18 cellular contexts compared by ENCODE assay signal in the genomic region with DNA sequence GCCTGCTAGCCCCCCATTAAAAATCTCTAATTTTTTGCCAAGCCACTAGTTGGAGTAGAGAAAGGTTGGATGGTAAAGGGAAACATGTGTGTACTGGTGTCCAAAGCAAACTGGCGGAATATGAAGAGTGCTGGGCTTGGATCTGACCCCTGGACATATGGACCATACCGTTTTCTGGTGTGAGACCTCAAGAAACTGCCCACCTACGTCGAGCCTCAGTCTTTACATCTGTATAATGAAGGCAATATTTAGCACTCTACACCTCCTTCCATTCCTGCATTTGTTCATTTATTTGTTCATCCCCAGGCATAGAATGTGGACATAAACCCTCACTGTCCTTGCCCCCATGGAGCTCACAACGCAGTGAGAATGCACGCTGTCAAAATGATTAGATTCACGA.
DNase-seq lines count a peak whose midpoint lies in the region; ATAC-seq and TF ChIP-seq lines count a peak whose summit lies in the region.
"Had no signal": no experiment of that assay in that cellular context is flagged by ENCODE, and none has a peak within 500 bp of the region (broad histone marks: within the 10 kb centered on the region; RNA-seq: fewer than 3 reads in every experiment).

No MANE protein-coding gene starts in this region.

- no peaks in the 10 kb centered on the region for H3K27me3 Mint-ChIP-seq in WTC11 (ENCODE audit: low read depth)

- H3K27ac ChIP-seq in IMR-90 (ENCODE audit: insufficient read depth, low read length) (no peak overlapping the region), layer of hippocampus (ENCODE audit: low read depth, low read length) (peak overlapping the region; percentile 3), temporal lobe (ENCODE audit: low read depth, low read length) (peak overlapping the region; percentile 60)
- H3K27ac ChIP-seq: PC-9, RWPE1 had no signal

- POLR2A ChIA-PET in IMR-90 (lab: Charles Lee; ENCODE audit: unreplicated experiment) (no interaction called here), WTC11 (lab: Charles Lee) (no interaction called here)

- dilution Hi-C loops in IMR-90 (cut with HindIII; ENCODE audit: low sequenced_read_pairs, unreplicated experiment): no loop called here

- no peak overlapping the region for H3K4me3 Mint-ChIP-seq in WTC11
- H3K4me3 Mint-ChIP-seq: CD14-positive monocyte had no signal

- no peak for TF ChIP-seq CTCF in IMR-90 (conservative IDR thresholded peaks at IDR 0.05; ENCODE audit: low read depth, low read length)
- TF ChIP-seq CTCF in WTC11 (IDR thresholded peaks at IDR 0.05): no peak

- BruUV-seq in IMR-90 (replicated peaks; lab: Mats Ljungman, UMichigan): no TSS peak

- DNase-seq in IMR-90 (no peak), WTC11 (ENCODE audit: low spot score) (no peak), foreskin melanocyte (no peak), inferior parietal cortex (ENCODE audit: extremely low spot score) (no peak), EL (no peak)
- DNase-seq: AML-193, DMS79, H7, NCI-H1417 treated with DMSO at 0.1 percent for 48 hours, NCI-H187 treated with DMSO at 0.1 percent for 48 hours, NCI-H510A treated with DMSO at 0.1 percent for 48 hours, NCI-H82, PC-9, SIG-M5 had no signal

- no peaks in the 10 kb centered on the region for H4K20me1 ChIP-seq in IMR-90 (ENCODE audit: insufficient read depth, low read length)

- H3K9me3 ChIP-seq in IMR-90 (ENCODE audit: control insufficient read depth, insufficient read depth, low read length): no peaks in the 10 kb centered on the region

- H3K4me2 ChIP-seq in IMR-90 (ENCODE audit: low read depth, low read length): no peak overlapping the region
- H3K4me2 ChIP-seq: PC-9 had no signal

- no peak for TF ChIP-seq POLR2A in IMR-90 (IDR thresholded peaks at IDR 0.05; ENCODE audit: low read depth, low read length)

- no peak for TF ChIP-seq RAD21 in IMR-90 (IDR thresholded peaks at IDR 0.05; ENCODE audit: low read length)

- 100% methylated on average over 4 of the region's 7 CpGs; no CpG with 5 or more reads in 1 of the 2 experiments for WGBS in IMR-90 (ENCODE audit: extremely low coverage in 2 of 2, insufficient read length in 1 of 2), 2 experiments

- intact Hi-C loops in IMR-90 (cut with micrococcal nuclease): no loop called here

- no peak overlapping the region for H2BK5ac ChIP-seq in IMR-90 (ENCODE audit: low read depth, low read length, poor library complexity, severe bottlenecking)

- peaks cover 18% of the 10 kb centered on the region for H3K4me1 Mint-ChIP-seq in WTC11
- H3K4me1 Mint-ChIP-seq: CD14-positive monocyte had no signal

- no peak overlapping the region for H4K91ac ChIP-seq in IMR-90 (ENCODE audit: insufficient read depth, low read depth, low read length)

- H4K8ac ChIP-seq in IMR-90 (ENCODE audit: low read depth in 2 of 2, low read length in 2 of 2): no peak overlapping the region

- H3K4ac ChIP-seq in IMR-90 (ENCODE audit: low read depth, low read length): no peak overlapping the region

- H2BK15ac ChIP-seq in IMR-90 (ENCODE audit: low read depth, low read length): peak overlapping the region; percentile 34; the same call in 1 of the 3 replicates

- peaks cover 0 to 4% of the 10 kb centered on the region in 2 experiments; a peak in 1 of 4 replicates for H3K79me1 ChIP-seq in IMR-90 (ENCODE audit: low read depth in 1 of 2, low read length in 2 of 2)

- CTCF ChIA-PET in IMR-90 (lab: Yijun Ruan, JAX) (interaction anchor here (0.6 kb wide), 2 partner anchors 158 to 1219 kb away, joined by 3 to 4 read pairs; no protein-coding TSS in a partner anchor), WTC11 (lab: Charles Lee) (interaction anchor here (0.6 to 0.8 kb wide), 4 partner anchors 44 to 1313 kb away, joined by 3 to 4 read pairs (median 4); no protein-coding TSS in a partner anchor)

- H3K18ac ChIP-seq in IMR-90 (ENCODE audit: low read depth, low read length): no peak overlapping the region

- H3K4me1 ChIP-seq in IMR-90 (ENCODE audit: control insufficient read depth, insufficient read depth, low read length): peaks cover 5% of the 10 kb centered on the region; the same call in 1 of the 2 replicates

- peak overlapping the region; percentile 32; the same call in 1 of the 2 replicates for H3K27ac Mint-ChIP-seq in WTC11

- no peak overlapping the region for H3K56ac ChIP-seq in IMR-90 (ENCODE audit: extremely low read depth, insufficient read depth, low read length)

- no peak overlapping the region for H2AK9ac ChIP-seq in IMR-90 (replicated peaks; ENCODE audit: low read depth, low read length, poor library complexity)

- peaks cover 2% of the 10 kb centered on the region; the same call in 1 of the 2 replicates for H3K36me3 ChIP-seq in IMR-90 (ENCODE audit: control insufficient read depth, insufficient read depth, low read length)

- peak overlapping the region; percentile 2; the same call in 1 of the 2 replicates for H2AK5ac ChIP-seq in IMR-90 (ENCODE audit: low read depth, low read length)

- in situ Hi-C loops in IMR-90 (cut with MboI; ENCODE audit: low sequenced_read_pairs): loop anchor here (25.0 kb wide), 2 partner anchors 791 to 1116 kb away; no protein-coding TSS in a partner anchor

- no peak overlapping the region for H4K5ac ChIP-seq in IMR-90 (ENCODE audit: low read depth, low read length)

- no peak overlapping the region for H3K14ac ChIP-seq in IMR-90 (replicated peaks; ENCODE audit: low read depth, low read length)

- H2BK20ac ChIP-seq in IMR-90 (ENCODE audit: low read depth, low read length): no peak overlapping the region

- no peak overlapping the region for H2BK120ac ChIP-seq in IMR-90 (ENCODE audit: low read depth, low read length)

- H3K9me1 ChIP-seq in IMR-90 (ENCODE audit: insufficient read depth, low read length): no peaks in the 10 kb centered on the region

- H2AFZ ChIP-seq in IMR-90 (replicated peaks; ENCODE audit: low read length, poor library complexity): no peak overlapping the region
- H2AFZ ChIP-seq: PC-9 had no signal

- H3K9ac ChIP-seq in IMR-90 (ENCODE audit: low read depth, low read length): no peak overlapping the region

- H3K4me3 ChIP-seq in IMR-90 (ENCODE audit: insufficient read depth, low read depth, low read length): no peak overlapping the region
- H3K4me3 ChIP-seq: PC-9 had no signal

- no peaks in the 10 kb centered on the region for H3K36me3 Mint-ChIP-seq in WTC11

- H3K27me3 ChIP-seq in IMR-90 (ENCODE audit: control insufficient read depth, insufficient read depth, low read length) (no peaks in the 10 kb centered on the region), layer of hippocampus (ENCODE audit: control insufficient read depth, insufficient read depth, low read length) (no peaks in the 10 kb centered on the region)

- no peaks in the 10 kb centered on the region for H3K9me3 Mint-ChIP-seq in WTC11

- no peak overlapping the region; the same call in 1 of the 2 replicates for H3K23ac ChIP-seq in IMR-90 (ENCODE audit: low read depth, low read length)

- no peak for ATAC-seq in IMR-90 (ENCODE audit: low read depth)
- ATAC-seq in WTC11: no peak

TF ChIP-seq in IMR-90, 13 proteins besides CTCF, POLR2A, EP300 and RAD21 (continues in another document):
- TF ChIP-seq, protein P1, sequence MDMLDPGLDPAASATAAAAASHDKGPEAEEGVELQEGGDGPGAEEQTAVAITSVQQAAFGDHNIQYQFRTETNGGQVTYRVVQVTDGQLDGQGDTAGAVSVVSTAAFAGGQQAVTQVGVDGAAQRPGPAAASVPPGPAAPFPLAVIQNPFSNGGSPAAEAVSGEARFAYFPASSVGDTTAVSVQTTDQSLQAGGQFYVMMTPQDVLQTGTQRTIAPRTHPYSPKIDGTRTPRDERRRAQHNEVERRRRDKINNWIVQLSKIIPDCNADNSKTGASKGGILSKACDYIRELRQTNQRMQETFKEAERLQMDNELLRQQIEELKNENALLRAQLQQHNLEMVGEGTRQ (IDR thresholded peaks at IDR 0.05; ENCODE audit: low read depth, low read length): no peak
- no peak for TF ChIP-seq BHLHE40 (IDR thresholded peaks at IDR 0.05; ENCODE audit: low read depth, low read length)
- no peak for TF ChIP-seq RCOR1 (IDR thresholded peaks at IDR 0.05; ENCODE audit: insufficient replicate concordance, low read length)
- TF ChIP-seq CEBPB (IDR thresholded peaks at IDR 0.05; ENCODE audit: low read depth, low read length): no peak
- no peak for TF ChIP-seq MAFK (IDR thresholded peaks at IDR 0.05; ENCODE audit: low read depth, low read length)
- no peak for TF ChIP-seq SMC3 (IDR thresholded peaks at IDR 0.05; ENCODE audit: low read depth, low read length)
- TF ChIP-seq MAZ (IDR thresholded peaks at IDR 0.05; ENCODE audit: borderline replicate concordance, low read depth, low read length): no peak
- no peak for TF ChIP-seq RFX5 (IDR thresholded peaks at IDR 0.05; ENCODE audit: low read depth, low read length)
- no peak for TF ChIP-seq FOS (IDR thresholded peaks at IDR 0.05; ENCODE audit: low read depth, low read length)
- no peak for TF ChIP-seq MXI1 (IDR thresholded peaks at IDR 0.05; ENCODE audit: borderline replicate concordance, low read depth, low read length)
- TF ChIP-seq NFE2L2 (IDR thresholded peaks at IDR 0.05; ENCODE audit: low read depth, low read length): no peak
- no peak for TF ChIP-seq CHD1 (IDR thresholded peaks at IDR 0.05; ENCODE audit: low read depth, low read length)

TF ChIP-seq in WTC11, 78 proteins besides CTCF, POLR2A, EP300 and RAD21:
- TF ChIP-seq CREB1 (CRISPR knock-in tag; IDR thresholded peaks at IDR 0.05): no peak
- TF ChIP-seq, protein P2, sequence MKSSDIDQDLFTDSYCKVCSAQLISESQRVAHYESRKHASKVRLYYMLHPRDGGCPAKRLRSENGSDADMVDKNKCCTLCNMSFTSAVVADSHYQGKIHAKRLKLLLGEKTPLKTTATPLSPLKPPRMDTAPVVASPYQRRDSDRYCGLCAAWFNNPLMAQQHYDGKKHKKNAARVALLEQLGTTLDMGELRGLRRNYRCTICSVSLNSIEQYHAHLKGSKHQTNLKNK (CRISPR knock-in tag; IDR thresholded peaks at IDR 0.05): no peak
- no peak for TF ChIP-seq ZNF317 (CRISPR knock-in tag; IDR thresholded peaks at IDR 0.05; ENCODE audit: borderline replicate concordance, low read depth)
- TF ChIP-seq SP1 (CRISPR knock-in tag; conservative IDR thresholded peaks at IDR 0.05): no peak
- TF ChIP-seq OVOL2 (CRISPR knock-in tag; IDR thresholded peaks at IDR 0.05; ENCODE audit: borderline replicate concordance): no peak
TF ChIP-seq in WTC11: peak in this region for 0.
